ENCODE assay signal across 1 cellular context in genomic region chr11:827146-827860, GRCh38.
TF ChIP-seq lines count a peak whose summit lies in the region.

No MANE protein-coding gene starts in this region.

TF ChIP-seq in H1, 55 proteins besides CTCF, POLR2A, EP300 and RAD21:
- TF ChIP-seq MAX (IDR thresholded peaks at IDR 0.05) (peak; percentile 51), SP1 (IDR thresholded peaks at IDR 0.05; ENCODE audit: low read depth, low read length) (no peak), TAF1 (IDR thresholded peaks at IDR 0.05; ENCODE audit: low read depth, low read length) (peak; percentile 10; the same call in 1 of the 2 replicates), TCF12 (IDR thresholded peaks at IDR 0.05; ENCODE audit: low read depth, low read length) (no peak), SUZ12 (IDR thresholded peaks at IDR 0.05; ENCODE audit: low read length) (0 out of 2 replicates have a peak, but pooled peaks have one; percentile 22), PHF8 (conservative IDR thresholded peaks at IDR 0.05; ENCODE audit: low read depth, low read length) (peak; percentile 43; the same call in 1 of the 2 replicates), KDM4A (IDR thresholded peaks at IDR 0.05; ENCODE audit: low read depth, low read length, severe bottlenecking) (peak; percentile 82), SIN3A (conservative IDR thresholded peaks at IDR 0.05 in 1 of 2, IDR thresholded peaks at IDR 0.05 in 1 of 2; ENCODE audit: low read depth in 1 of 2, low read length in 2 of 2) (no peak; a peak in 1 of 4 replicates), RNF2 (IDR thresholded peaks at IDR 0.05; ENCODE audit: borderline replicate concordance, low read depth, low read length, missing control alignments, poor library complexity, severe bottlenecking) (no peak), CREB1 (IDR thresholded peaks at IDR 0.05) (no peak), ZNF274 (IDR thresholded peaks at IDR 0.05; ENCODE audit: borderline replicate concordance, extremely low read depth, low read length) (no peak), GABPA (IDR thresholded peaks at IDR 0.05; ENCODE audit: borderline replicate concordance, insufficient read depth, low read length) (peak; percentile 11; the same call in 1 of the 2 replicates), GTF2F1 (IDR thresholded peaks at IDR 0.05; ENCODE audit: borderline replicate concordance, low read depth, low read length) (no peak), KDM5A (IDR thresholded peaks at IDR 0.05; ENCODE audit: low read length) (no peak), CHD2 (IDR thresholded peaks at IDR 0.05; ENCODE audit: low read length) (no peak), NANOG (IDR thresholded peaks at IDR 0.05; ENCODE audit: insufficient read depth, low read depth, low read length, poor library complexity, severe bottlenecking) (no peak), NRF1 (IDR thresholded peaks at IDR 0.05; ENCODE audit: low read depth, low read length) (no peak), POU5F1 (IDR thresholded peaks at IDR 0.05; ENCODE audit: low read depth, low read length) (no peak)
